ENCODE assay signal across 9 cellular contexts in the genomic region with DNA sequence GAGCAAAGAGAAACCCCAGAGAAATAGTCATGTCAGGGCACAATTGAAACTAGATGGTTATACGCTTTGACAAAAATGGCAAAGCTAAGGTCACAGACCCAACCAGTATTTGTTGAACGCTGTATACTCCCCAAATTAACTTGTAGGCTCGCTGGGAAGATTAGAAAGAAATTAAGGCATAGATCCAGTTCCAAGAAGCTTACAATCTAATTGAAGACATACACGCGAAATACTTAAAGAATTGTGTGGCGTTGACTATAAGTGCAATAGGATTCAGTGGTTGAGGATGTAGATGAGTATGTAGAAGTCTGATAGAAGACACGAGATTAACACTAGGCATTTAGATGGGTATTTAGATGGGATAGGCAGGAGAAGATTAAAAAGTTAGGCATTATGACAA. TPM values are rescaled to one million over a fixed set of nuclear protein-coding genes. Genes with fewer than 3 reads are reported as not detected.
DNase-seq lines count a peak whose midpoint lies in the region; ATAC-seq, FAIRE-seq and TF ChIP-seq lines count a peak whose summit lies in the region.
"Had no signal": no experiment of that assay in that cellular context is flagged by ENCODE, and none has a peak within 500 bp of the region (broad histone marks: within the 10 kb centered on the region; RNA-seq: fewer than 3 reads in every experiment).

No MANE protein-coding gene starts in this region.

- H3K9me1 ChIP-seq in endothelial cell of umbilical vein (replicated peaks; ENCODE audit: control insufficient read depth, extremely low read depth, insufficient read depth, low read length) = no peaks in the 10 kb centered on the region

- CTCF ChIA-PET in CD4-positive, alpha-beta T cell (lab: Charles Lee) = interaction anchor here (1.3 to 2.2 kb wide), 3 partner anchors 75 to 829 kb away, joined by 3 to 16 read pairs (median 6); a partner anchor contains a TSS
- CTCF ChIA-PET in endothelial cell of umbilical vein (lab: Charles Lee) = interaction anchor here (0.7 to 2.3 kb wide), 7 partner anchors 13 to 1848 kb away, joined by 3 to 12 read pairs (median 3); no protein-coding TSS in a partner anchor
- CTCF ChIA-PET in GM10248 (lab: Yijun Ruan, JAX) = interaction anchor here (0.9 to 3.4 kb wide), 13 partner anchors 10 to 1105 kb away, joined by 3 to 38 read pairs (median 5); no protein-coding TSS in a partner anchor

- H3K27me3 ChIP-seq in CD4-positive, alpha-beta T cell (ENCODE audit: control insufficient read depth, insufficient read depth, low read length) = peaks cover 6% of the 10 kb centered on the region
- no peaks in the 10 kb centered on the region for H3K27me3 ChIP-seq in MM.1S (replicated peaks; ENCODE audit: insufficient read depth, low read length)
- no peaks in the 10 kb centered on the region for H3K27me3 ChIP-seq in endothelial cell of umbilical vein (ENCODE audit: control insufficient read depth in 2 of 2, insufficient read depth in 2 of 2, low read length in 2 of 2)
- no peaks in the 10 kb centered on the region for H3K27me3 ChIP-seq in osteoblast (ENCODE audit: insufficient read depth, low read length)

- no peak for DNase-seq in CD4-positive, alpha-beta T cell
- DNase-seq in MM.1S (no peak), endothelial cell of umbilical vein (ENCODE audit: low read depth, low spot score) (no peak), osteoblast (ENCODE audit: insufficient read length, low spot score, missing footprints) (no peak), GM10266 (ENCODE audit: extremely low spot score) (no peak), NCI-H345 treated with DMSO at 0.1 percent for 48 hours (lab: John Stamatoyannopoulos, UW; ENCODE audit: unreplicated experiment) (no peak), sciatic nerve (ENCODE audit: low spot score) (no peak), GM10248 (ENCODE audit: extremely low spot score) (no peak)

- H3K4me1 Mint-ChIP-seq in CD4-positive, alpha-beta T cell (ENCODE audit: low read depth) = peaks cover 11% of the 10 kb centered on the region

- POLR2A ChIA-PET in CD4-positive, alpha-beta T cell (lab: Charles Lee) = interaction anchor here (0.9 to 1.8 kb wide), 14 partner anchors 9 to 1274 kb away, joined by 3 to 11 read pairs (median 4); a partner anchor contains a TSS
- POLR2A ChIA-PET in endothelial cell of umbilical vein (lab: Charles Lee) (no interaction called here), GM10248 (lab: Yijun Ruan, JAX) (no interaction called here)

- no peaks in the 10 kb centered on the region for H3K4me1 ChIP-seq in MM.1S (ENCODE audit: low read length)
- H3K4me1 ChIP-seq in endothelial cell of umbilical vein (ENCODE audit: control insufficient read depth, extremely low read depth, insufficient read depth, low read length) = peaks cover 8% of the 10 kb centered on the region
- peaks cover 5% of the 10 kb centered on the region for H3K4me1 ChIP-seq in osteoblast (ENCODE audit: insufficient read depth, low read length)

- H3K4me2 ChIP-seq in MM.1S (ENCODE audit: low read depth, low read length) = peak overlapping the region; percentile 57
- H3K4me2 ChIP-seq in endothelial cell of umbilical vein (ENCODE audit: insufficient read depth, low read length) = peak overlapping the region; percentile 88
- H3K4me2 ChIP-seq in osteoblast (ENCODE audit: insufficient read depth, low read length) = peak overlapping the region; percentile 89

- peaks cover 27% of the 10 kb centered on the region for H3K36me3 Mint-ChIP-seq in CD4-positive, alpha-beta T cell (ENCODE audit: low read depth)

- no peak for ATAC-seq in CD4-positive, alpha-beta T cell (ENCODE audit: poor library complexity)
- ATAC-seq in sciatic nerve = no peak

- no peak for TF ChIP-seq CTCF in CD4-positive, alpha-beta T cell (IDR thresholded peaks at IDR 0.05)
- no peak for TF ChIP-seq CTCF in MM.1S (IDR thresholded peaks at IDR 0.05; ENCODE audit: low read length)
- no peak for TF ChIP-seq CTCF in endothelial cell of umbilical vein (IDR thresholded peaks at IDR 0.05; ENCODE audit: extremely low read depth in 1 of 2, insufficient read depth in 1 of 2, low read depth in 1 of 2, low read length in 2 of 2)
- TF ChIP-seq CTCF in osteoblast (IDR thresholded peaks at IDR 0.05; ENCODE audit: extremely low read depth, low read depth, low read length) = no peak
- TF ChIP-seq CTCF in GM10266 (IDR thresholded peaks at IDR 0.05; ENCODE audit: control insufficient read depth, insufficient read depth, low read depth, missing control alignments) = no peak
- no peak for TF ChIP-seq CTCF in GM10248 (IDR thresholded peaks at IDR 0.05; ENCODE audit: control extremely low read depth, extremely low read depth, low read depth, missing control alignments)

- H3K27me3 Mint-ChIP-seq in CD4-positive, alpha-beta T cell = peaks cover 31% of the 10 kb centered on the region

- no peaks in the 10 kb centered on the region for H4K20me1 ChIP-seq in MM.1S (ENCODE audit: insufficient read depth, low read length)
- no peaks in the 10 kb centered on the region for H4K20me1 ChIP-seq in endothelial cell of umbilical vein (replicated peaks; ENCODE audit: control insufficient read depth, extremely low read depth, insufficient read depth, low read length)
- H4K20me1 ChIP-seq in osteoblast (ENCODE audit: insufficient read depth, low read length) = no peaks in the 10 kb centered on the region

- H3K9me2 ChIP-seq in MM.1S (replicated peaks; ENCODE audit: insufficient read depth, low read length) = no peaks in the 10 kb centered on the region

- FAIRE-seq in endothelial cell of umbilical vein (lab: Jason Lieb, UNC) = no peak

- TSS peak; percentile 91 for BruUV-seq in endothelial cell of umbilical vein (replicated peaks; lab: Mats Ljungman, UMichigan)

- H2AFZ ChIP-seq in MM.1S (ENCODE audit: low read length) = peak overlapping the region; percentile 76
- H2AFZ ChIP-seq in endothelial cell of umbilical vein (ENCODE audit: low read depth, low read length) = peak overlapping the region; percentile 88
- peak overlapping the region; percentile 82 for H2AFZ ChIP-seq in osteoblast (ENCODE audit: low read length)

- no peaks in the 10 kb centered on the region for H3F3A ChIP-seq in MM.1S (ENCODE audit: insufficient read depth, low read length)

- no peaks in the 10 kb centered on the region for H3K9me3 ChIP-seq in CD4-positive, alpha-beta T cell (ENCODE audit: control insufficient read depth, low read length)
- no peaks in the 10 kb centered on the region for H3K9me3 ChIP-seq in MM.1S (replicated peaks; ENCODE audit: insufficient read depth, low read length)
- H3K9me3 ChIP-seq in endothelial cell of umbilical vein (replicated peaks; ENCODE audit: control insufficient read depth, insufficient read depth, low read length) = no peaks in the 10 kb centered on the region
- no peaks in the 10 kb centered on the region for H3K9me3 ChIP-seq in osteoblast (ENCODE audit: low read depth, low read length)

- no peak overlapping the region for H3K4me3 Mint-ChIP-seq in CD4-positive, alpha-beta T cell

- peak overlapping the region; percentile 60 for H3K27ac ChIP-seq in CD4-positive, alpha-beta T cell (ENCODE audit: low read depth, low read length)
- peak overlapping the region; percentile 52; the same call in 1 of the 2 replicates for H3K27ac ChIP-seq in MM.1S (ENCODE audit: low read length)
- H3K27ac ChIP-seq in endothelial cell of umbilical vein (ENCODE audit: insufficient read depth, low read depth, low read length) = peak overlapping the region; percentile 49
- peak overlapping the region; percentile 93 for H3K27ac ChIP-seq in osteoblast (ENCODE audit: low read depth, low read length)

- peak overlapping the region; percentile 66 for H3K9ac ChIP-seq in MM.1S (ENCODE audit: low read length)
- peak overlapping the region; percentile 79 for H3K9ac ChIP-seq in endothelial cell of umbilical vein (replicated peaks; ENCODE audit: extremely low read depth, insufficient read depth, low read length)

- no peaks in the 10 kb centered on the region for H3K79me2 ChIP-seq in MM.1S (ENCODE audit: low read length)
- H3K79me2 ChIP-seq in endothelial cell of umbilical vein (ENCODE audit: control insufficient read depth, insufficient read depth, low read length) = peaks cover 1% of the 10 kb centered on the region
- peaks cover 5% of the 10 kb centered on the region for H3K79me2 ChIP-seq in osteoblast (ENCODE audit: insufficient read depth, low read length)

- H3K4me3 ChIP-seq in MM.1S (ENCODE audit: low read length) = peak overlapping the region; percentile 88
- peak overlapping the region; percentile 53 to 97 (median 78) for H3K4me3 ChIP-seq in endothelial cell of umbilical vein (replicated peaks in 1 of 3; ENCODE audit: insufficient read depth in 1 of 3, low read depth in 1 of 3, low read length in 3 of 3)
- H3K4me3 ChIP-seq in osteoblast (ENCODE audit: insufficient read depth, low read length) = peak overlapping the region; percentile 93

- intact Hi-C loops in CD4-positive, alpha-beta T cell (cut with DNase I, micrococcal nuclease) = loop anchor here (1.0 to 10.0 kb wide), 6 partner anchors 45 to 1903 kb away; a partner anchor contains a TSS
- intact Hi-C loops in endothelial cell of umbilical vein (cut with micrococcal nuclease) (loop anchor here (1.0 to 5.0 kb wide), 2 partner anchors 242 to 284 kb away; no protein-coding TSS in a partner anchor), sciatic nerve (cut with DNase I) (no loop called here)

- H3K36me3 ChIP-seq in MM.1S (replicated peaks; ENCODE audit: insufficient read depth, low read length) = no peaks in the 10 kb centered on the region
- H3K36me3 ChIP-seq in endothelial cell of umbilical vein (ENCODE audit: control insufficient read depth in 2 of 2, extremely low read depth in 1 of 2, insufficient read depth in 2 of 2, low read length in 2 of 2) = no peaks in the 10 kb centered on the region
- peaks cover 16% of the 10 kb centered on the region for H3K36me3 ChIP-seq in osteoblast (ENCODE audit: insufficient read depth, low read length)

- TF ChIP-seq POLR2A in endothelial cell of umbilical vein (IDR thresholded peaks at IDR 0.05; ENCODE audit: low read depth, low read length) = no peak

- no peaks in the 10 kb centered on the region for H3K9me3 Mint-ChIP-seq in CD4-positive, alpha-beta T cell

- no peak overlapping the region for H3K27ac Mint-ChIP-seq in CD4-positive, alpha-beta T cell

- dilution Hi-C loops in endothelial cell of umbilical vein (cut with MboI; ENCODE audit: extremely low pct_ligation_motif_present, low sequenced_read_pairs) = no loop called here

RNA-seq across cellular contexts. Expression of a gene that starts 0.5 kb away (rescaled TPM):
- total RNA-seq in CD4-positive, alpha-beta T cell = 1 to 10 TPM; 3.6 to 4.4 TPM
- total RNA-seq in endothelial cell of umbilical vein (10.1 and 10.6 TPM in 2 replicates), osteoblast (11.6 and 17.4 TPM in 2 replicates), sciatic nerve (42.4 TPM)
- polyA plus RNA-seq in endothelial cell of umbilical vein = 9.0 and 9.1 TPM in 2 replicates
- 13.0 and 14.5 TPM in 2 replicates for polyA plus RNA-seq in endothelial cell of umbilical vein (2011; cell fraction: cytosol; rRNA removed)
- polyA plus RNA-seq in endothelial cell of umbilical vein (2011; cell fraction: nucleus; rRNA removed) = 5.2 and 7.7 TPM in 2 replicates
- 14.9 and 22.9 TPM in 2 replicates for polyA plus RNA-seq in endothelial cell of umbilical vein (2012)
- 3.9 and 8.3 TPM in 2 replicates for polyA minus RNA-seq in endothelial cell of umbilical vein
- 2.4 TPM for polyA minus RNA-seq in endothelial cell of umbilical vein (2011; cell fraction: cytosol; rRNA and poly(A)+ RNA removed)
- polyA minus RNA-seq in endothelial cell of umbilical vein (2011; cell fraction: nucleus; rRNA and poly(A)+ RNA removed) = 0.72 TPM in 2 replicates

RNA-seq across cellular contexts. Expression of a gene that starts 0.6 kb away (rescaled TPM):
- 10 to 100 TPM; 28.2 to 30.8 TPM for total RNA-seq in CD4-positive, alpha-beta T cell
- total RNA-seq in endothelial cell of umbilical vein (14.0 and 15.8 TPM in 2 replicates), osteoblast (49.6 and 49.8 TPM in 2 replicates), sciatic nerve (30.0 TPM)
- polyA plus RNA-seq in endothelial cell of umbilical vein = 5.3 and 6.7 TPM in 2 replicates
- polyA plus RNA-seq in endothelial cell of umbilical vein (2011; cell fraction: cytosol; rRNA removed) = 6.7 and 7.1 TPM in 2 replicates
- 30.6 and 33.7 TPM in 2 replicates for polyA plus RNA-seq in endothelial cell of umbilical vein (2011; cell fraction: nucleus; rRNA removed)
- polyA plus RNA-seq in endothelial cell of umbilical vein (2012) = 11.0 and 16.9 TPM in 2 replicates
- 7.3 and 11.0 TPM in 2 replicates for polyA minus RNA-seq in endothelial cell of umbilical vein
- polyA minus RNA-seq in endothelial cell of umbilical vein (2011; cell fraction: cytosol; rRNA and poly(A)+ RNA removed) = 6.3 TPM
- 36.4 and 40.0 TPM in 2 replicates for polyA minus RNA-seq in endothelial cell of umbilical vein (2011; cell fraction: nucleus; rRNA and poly(A)+ RNA removed)

RNA-seq across cellular contexts. Expression of a gene that starts 34.0 kb away (rescaled TPM):
- total RNA-seq in CD4-positive, alpha-beta T cell = not detected
- total RNA-seq in endothelial cell of umbilical vein (not detected in 2 replicates), osteoblast (6.8 and 6.9 TPM in 2 replicates), sciatic nerve (0.18 TPM)
- not detected in 2 replicates for polyA plus RNA-seq in endothelial cell of umbilical vein
- not detected in 2 replicates for polyA plus RNA-seq in endothelial cell of umbilical vein (2011; cell fraction: cytosol; rRNA removed)
- not detected in 2 replicates for polyA plus RNA-seq in endothelial cell of umbilical vein (2011; cell fraction: nucleus; rRNA removed)
- polyA plus RNA-seq in endothelial cell of umbilical vein (2012) = 0.08 and 0.12 TPM in 2 replicates
- not detected in 2 replicates for polyA minus RNA-seq in endothelial cell of umbilical vein
- polyA minus RNA-seq in endothelial cell of umbilical vein (2011; cell fraction: cytosol; rRNA and poly(A)+ RNA removed) = not detected
- not detected in 2 replicates for polyA minus RNA-seq in endothelial cell of umbilical vein (2011; cell fraction: nucleus; rRNA and poly(A)+ RNA removed)
- total RNA-seq: T-helper 2 cell treated with Interferon-gamma antibody and Interleukin-4, amounts not matched to agents 100 ng/mL and 5 ng/mL, for 36 hours had no signal
